1 cellular context compared by ENCODE assay signal in genomic region chr9:129775443-129775842, GRCh38.
TF ChIP-seq lines count a peak whose summit lies in the region.

No MANE protein-coding gene starts in this region.

TF ChIP-seq in SK-N-SH treated with all-trans-retinoic acid at 6 μM for 48 hours, 23 proteins besides CTCF, POLR2A, EP300 and RAD21 (continued from another document):
- TF ChIP-seq CSRNP3 (CRISPR knock-in tag; IDR thresholded peaks at IDR 0.05) = no peak
- TF ChIP-seq TSHZ2 (CRISPR knock-in tag; IDR thresholded peaks at IDR 0.05) = no peak
